1 cellular context compared by ENCODE assay signal in the genomic region with DNA sequence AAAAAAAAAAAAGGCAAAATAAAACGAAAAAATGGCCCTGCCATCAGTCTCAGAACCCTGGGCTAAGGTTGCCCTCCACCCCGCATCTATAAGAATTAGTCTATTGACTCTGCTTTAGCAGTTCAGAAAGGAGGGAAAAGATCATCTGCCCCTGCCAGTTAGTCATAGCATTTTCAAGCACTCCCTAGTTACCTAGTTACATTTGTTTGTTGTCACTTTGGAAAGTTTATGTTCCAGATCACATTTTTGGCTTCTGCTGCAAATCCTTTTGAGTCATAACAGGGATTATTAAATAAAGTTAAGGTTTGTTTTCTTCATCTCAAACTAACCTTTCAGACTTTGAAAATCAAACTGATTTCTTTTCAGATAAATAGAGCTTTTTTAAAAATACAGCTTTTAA.
TF ChIP-seq lines count a peak whose summit lies in the region.

No MANE protein-coding gene starts in this region.

TF ChIP-seq in SK-N-SH, 30 proteins besides CTCF, POLR2A, EP300 and RAD21 (continued from another document):
- TF ChIP-seq, protein P1, sequence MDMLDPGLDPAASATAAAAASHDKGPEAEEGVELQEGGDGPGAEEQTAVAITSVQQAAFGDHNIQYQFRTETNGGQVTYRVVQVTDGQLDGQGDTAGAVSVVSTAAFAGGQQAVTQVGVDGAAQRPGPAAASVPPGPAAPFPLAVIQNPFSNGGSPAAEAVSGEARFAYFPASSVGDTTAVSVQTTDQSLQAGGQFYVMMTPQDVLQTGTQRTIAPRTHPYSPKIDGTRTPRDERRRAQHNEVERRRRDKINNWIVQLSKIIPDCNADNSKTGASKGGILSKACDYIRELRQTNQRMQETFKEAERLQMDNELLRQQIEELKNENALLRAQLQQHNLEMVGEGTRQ (IDR thresholded peaks at IDR 0.05; ENCODE audit: borderline replicate concordance, low read depth, low read length): no peak
- TF ChIP-seq TAF1 (IDR thresholded peaks at IDR 0.05; ENCODE audit: borderline replicate concordance, low read depth, low read length) (no peak), RCOR1 (IDR thresholded peaks at IDR 0.05; ENCODE audit: low read length) (no peak), FOXJ3 (CRISPR knock-in tag; IDR thresholded peaks at IDR 0.05) (no peak)
- TF ChIP-seq, protein P2, sequence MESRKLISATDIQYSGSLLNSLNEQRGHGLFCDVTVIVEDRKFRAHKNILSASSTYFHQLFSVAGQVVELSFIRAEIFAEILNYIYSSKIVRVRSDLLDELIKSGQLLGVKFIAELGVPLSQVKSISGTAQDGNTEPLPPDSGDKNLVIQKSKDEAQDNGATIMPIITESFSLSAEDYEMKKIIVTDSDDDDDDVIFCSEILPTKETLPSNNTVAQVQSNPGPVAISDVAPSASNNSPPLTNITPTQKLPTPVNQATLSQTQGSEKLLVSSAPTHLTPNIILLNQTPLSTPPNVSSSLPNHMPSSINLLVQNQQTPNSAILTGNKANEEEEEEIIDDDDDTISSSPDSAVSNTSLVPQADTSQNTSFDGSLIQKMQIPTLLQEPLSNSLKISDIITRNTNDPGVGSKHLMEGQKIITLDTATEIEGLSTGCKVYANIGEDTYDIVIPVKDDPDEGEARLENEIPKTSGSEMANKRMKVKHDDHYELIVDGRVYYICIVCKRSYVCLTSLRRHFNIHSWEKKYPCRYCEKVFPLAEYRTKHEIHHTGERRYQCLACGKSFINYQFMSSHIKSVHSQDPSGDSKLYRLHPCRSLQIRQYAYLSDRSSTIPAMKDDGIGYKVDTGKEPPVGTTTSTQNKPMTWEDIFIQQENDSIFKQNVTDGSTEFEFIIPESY (IDR thresholded peaks at IDR 0.05; ENCODE audit: borderline replicate concordance, low read depth): no peak
